Comparison of ENCODE assay signal across 8 cellular contexts in genomic region chr1:211606914-211607751, GRCh38. TPM values are rescaled to one million over a fixed set of nuclear protein-coding genes. Genes with fewer than 3 reads are reported as not detected.
A peak's percentile ranks its signal among the peaks of the same experiment; 100 is the strongest.
DNase-seq lines count a peak whose midpoint lies in the region; ATAC-seq and TF ChIP-seq lines count a peak whose summit lies in the region.

No MANE protein-coding gene starts in this region.

- ATAC-seq in HG02852 (IDR thresholded peaks at IDR 0.05; ENCODE audit: unreplicated experiment) (peak; percentile 96), WTC11 (no peak)

- H3K4me1 Mint-ChIP-seq in mesothelial cell of epicardium (peaks cover 49% of the 10 kb centered on the region), WTC11 (0 out of 2 replicates have a peak, but pooled peaks cover 6% of the 10 kb centered on the region)

- POLR2A ChIA-PET in PC-9 (lab: Charles Lee; ENCODE audit: unreplicated experiment), result interaction anchor here (0.9 to 1.0 kb wide), 2 partner anchors 32 to 36 kb away, joined by 8 to 10 read pairs; no protein-coding TSS in a partner anchor
- POLR2A ChIA-PET in WTC11 (lab: Charles Lee), result no interaction called here

- H3K27me3 Mint-ChIP-seq in mesothelial cell of epicardium (ENCODE audit: low read depth) (peaks cover 16% of the 10 kb centered on the region), WTC11 (ENCODE audit: low read depth) (no peaks in the 10 kb centered on the region)

- H3K27ac Mint-ChIP-seq in mesothelial cell of epicardium, result no peak overlapping the region
- no peak overlapping the region for H3K27ac Mint-ChIP-seq in WTC11

- H3K9me2 ChIP-seq in PC-9 (ENCODE audit: insufficient read depth), result no peaks in the 10 kb centered on the region

- no peak overlapping the region for H3K4me3 Mint-ChIP-seq in mesothelial cell of epicardium
- H3K4me3 Mint-ChIP-seq in WTC11, result no peak overlapping the region

- H3F3A ChIP-seq in PC-9 (ENCODE audit: insufficient read depth, low read depth), result peaks cover 36% of the 10 kb centered on the region

- H3K36me3 ChIP-seq in PC-9 (ENCODE audit: low read depth), result 0 out of 2 replicates have a peak, but pooled peaks cover 5% of the 10 kb centered on the region

- peak overlapping the region; percentile 84 for H3K27ac ChIP-seq in PC-9

- H3K79me2 ChIP-seq in PC-9 (ENCODE audit: low read depth), result peaks cover 37% of the 10 kb centered on the region

- no peaks in the 10 kb centered on the region for H3K9me3 ChIP-seq in PC-9 (ENCODE audit: insufficient read depth, low read depth)

- H3K4me1 ChIP-seq in PC-9 (replicated peaks; ENCODE audit: insufficient read depth), result peaks cover 47% of the 10 kb centered on the region

- H3K4me2 ChIP-seq in PC-9, result peak overlapping the region; percentile 85

- no peaks in the 10 kb centered on the region for H4K20me1 ChIP-seq in PC-9 (ENCODE audit: insufficient read depth)

- intact Hi-C loops in PC-9 (cut with micrococcal nuclease; ENCODE audit: unreplicated experiment), result no loop called here

- H3K4me3 ChIP-seq in PC-9, result peak overlapping the region; percentile 62

- BruUV-seq in PC-9 (replicated peaks; lab: Mats Ljungman, UMichigan), result no TSS peak

- H3K9me3 Mint-ChIP-seq in mesothelial cell of epicardium (no peaks in the 10 kb centered on the region), WTC11 (no peaks in the 10 kb centered on the region)

- peak overlapping the region; percentile 76 for H2AFZ ChIP-seq in PC-9

- peak; percentile 60 for DNase-seq in activated CD8-positive, alpha-beta memory T cell treated with anti-CD3 and anti-CD28 coated beads for 24 hours
- DNase-seq in activated CD8-positive, alpha-beta memory T cell treated with anti-CD3 and anti-CD28 coated beads, Interleukin-2, amount 50 U/mL, for 48 hours, result no peak
- DNase-seq in PC-9 (peak in 1 of 2 experiments; percentile 81), germinal center (ENCODE audit: low spot score) (peak; percentile 62), mesothelial cell of epicardium (ENCODE audit: low spot score in 2 of 2, unreplicated experiment in 2 of 2) (no peak), WTC11 (ENCODE audit: low spot score) (no peak)
- DNase-seq in stimulated activated CD8-positive, alpha-beta memory T cell treated with anti-CD3 and anti-CD28 coated beads, Interleukin-4, amount 100 ng/mL, for 48 hours, result no peak

- CTCF ChIA-PET in PC-9 (lab: Charles Lee) (interaction anchor here (0.6 to 1.0 kb wide), 5 partner anchors 18 to 92 kb away, joined by 3 to 9 read pairs (median 4); no protein-coding TSS in a partner anchor), WTC11 (lab: Charles Lee) (no interaction called here)

- H3K36me3 Mint-ChIP-seq in mesothelial cell of epicardium, result no peaks in the 10 kb centered on the region
- no peaks in the 10 kb centered on the region for H3K36me3 Mint-ChIP-seq in WTC11

- TF ChIP-seq CTCF in PC-9 (conservative IDR thresholded peaks at IDR 0.05) (no peak), mesothelial cell of epicardium (IDR thresholded peaks at IDR 0.05; ENCODE audit: unreplicated experiment) (no peak), WTC11 (IDR thresholded peaks at IDR 0.05) (no peak)

- no peaks in the 10 kb centered on the region for H3K27me3 ChIP-seq in PC-9 (ENCODE audit: insufficient read depth, low read depth)

TF ChIP-seq in WTC11, 78 proteins besides CTCF, POLR2A, EP300 and RAD21:
- TF ChIP-seq RORB (CRISPR knock-in tag; IDR thresholded peaks at IDR 0.05) (no peak), GTF2I (CRISPR knock-in tag; conservative IDR thresholded peaks at IDR 0.05) (no peak), ATF3 (CRISPR knock-in tag; conservative IDR thresholded peaks at IDR 0.05) (no peak), ZNF532 (CRISPR knock-in tag; IDR thresholded peaks at IDR 0.05; ENCODE audit: borderline replicate concordance) (no peak), IRF2 (CRISPR knock-in tag; IDR thresholded peaks at IDR 0.05; ENCODE audit: borderline replicate concordance, low read depth) (no peak), HMGXB4 (CRISPR knock-in tag; IDR thresholded peaks at IDR 0.05) (no peak), ZNF512 (CRISPR knock-in tag; IDR thresholded peaks at IDR 0.05; ENCODE audit: borderline replicate concordance) (no peak), ERG (CRISPR knock-in tag; IDR thresholded peaks at IDR 0.05) (no peak), NFE2L1 (CRISPR knock-in tag; IDR thresholded peaks at IDR 0.05) (no peak), SOX15 (CRISPR knock-in tag; IDR thresholded peaks at IDR 0.05) (no peak), ZNF263 (CRISPR knock-in tag; IDR thresholded peaks at IDR 0.05; ENCODE audit: low read depth) (no peak), JAZF1 (CRISPR knock-in tag; IDR thresholded peaks at IDR 0.05) (no peak), ETV6 (CRISPR knock-in tag; IDR thresholded peaks at IDR 0.05) (no peak), ZBTB21 (CRISPR knock-in tag; IDR thresholded peaks at IDR 0.05; ENCODE audit: borderline replicate concordance) (no peak), NFATC4 (CRISPR knock-in tag; IDR thresholded peaks at IDR 0.05) (no peak)
TF ChIP-seq in WTC11: peak in this region for 0.

RNA-seq across cellular contexts. Expression of gene SLC30A1, which starts 28.2 kb away (rescaled TPM):
- total RNA-seq in PC-9 (2021), result 26.8 and 27.6 TPM in 2 replicates
- total RNA-seq in mesothelial cell of epicardium, result 11.0 to 11.7 TPM (median 11.1 TPM) in 3 replicates
- total RNA-seq in WTC11 (2021), result 20.0 to 26.9 TPM (median 25.3 TPM) in 3 replicates

Comparison
In these comparisons a context has a peak if more than half of its experiments do, and no peak if none do; other contexts are left out.
1. DNase-seq: peak in activated CD8-positive, alpha-beta memory T cell treated with anti-CD3 and anti-CD28 coated beads for 24 hours (single experiment) and germinal center (single experiment); none in activated CD8-positive, alpha-beta memory T cell treated with anti-CD3 and anti-CD28 coated beads, Interleukin-2, amount 50 U/mL, for 48 hours (single experiment), mesothelial cell of epicardium (0 of 2), WTC11 (single experiment) and stimulated activated CD8-positive, alpha-beta memory T cell treated with anti-CD3 and anti-CD28 coated beads, Interleukin-4, amount 100 ng/mL, for 48 hours (single experiment).